Comparison of ENCODE assay signal across 19 cellular contexts in the genomic region with DNA sequence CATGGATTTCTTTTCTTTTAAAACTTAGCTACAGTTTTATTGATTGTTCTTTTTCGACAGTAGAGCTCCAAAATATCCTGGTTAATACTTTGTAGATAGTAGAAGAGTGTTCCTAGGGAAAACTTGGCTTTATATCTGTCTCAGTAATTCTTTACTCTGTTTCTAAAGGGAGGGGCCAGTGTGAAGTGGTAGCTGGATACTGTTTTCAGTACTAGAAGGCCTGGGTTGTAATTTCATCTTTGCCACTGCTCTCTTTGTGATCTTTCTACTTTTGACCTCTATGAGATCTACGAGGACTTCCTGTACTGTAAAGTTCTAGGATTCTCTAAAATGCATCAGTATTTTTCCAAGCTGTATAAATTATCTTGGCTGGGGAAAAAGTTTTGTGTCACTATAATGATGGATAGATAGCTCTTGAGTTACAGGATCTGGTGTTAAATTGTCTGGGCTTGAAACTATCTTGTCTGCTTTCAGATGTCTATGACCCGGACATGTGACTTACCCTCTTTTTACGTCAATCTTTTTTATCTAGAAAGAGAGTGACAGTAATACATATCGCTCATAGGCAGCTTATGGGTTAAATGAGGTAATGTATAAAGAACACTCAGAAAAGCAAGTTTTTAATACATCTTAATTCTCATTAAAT. TPM values are rescaled to one million over a fixed set of nuclear protein-coding genes. Genes with fewer than 3 reads are reported as not detected.
DNase-seq lines count a peak whose midpoint lies in the region; ATAC-seq and TF ChIP-seq lines count a peak whose summit lies in the region.
"Had no signal": no experiment of that assay in that cellular context is flagged by ENCODE, and none has a peak within 500 bp of the region (broad histone marks: within the 10 kb centered on the region; RNA-seq: fewer than 3 reads in every experiment).

No MANE protein-coding gene starts in this region.

- no peaks in the 10 kb centered on the region for H3K9me3 ChIP-seq in IMR-90 (ENCODE audit: control insufficient read depth, insufficient read depth, low read length)
- no peaks in the 10 kb centered on the region for H3K9me3 ChIP-seq in adipocyte (ENCODE audit: control insufficient read depth, low read length)
- no peaks in the 10 kb centered on the region for H3K9me3 ChIP-seq in skeletal muscle satellite cell (replicated peaks; ENCODE audit: low read length)
- no peaks in the 10 kb centered on the region for H3K9me3 ChIP-seq in PC-3 (ENCODE audit: low read length)
- H3K9me3 ChIP-seq: A549 had no signal

- H3K79me1 ChIP-seq in IMR-90 (ENCODE audit: low read depth in 1 of 2, low read length in 2 of 2) = peaks cover 16 to 36% of the 10 kb centered on the region in 2 experiments

- H3K36me3 ChIP-seq in IMR-90 (ENCODE audit: control insufficient read depth, insufficient read depth, low read length) (no peaks in the 10 kb centered on the region), adipocyte (ENCODE audit: control insufficient read depth, insufficient read depth, low read length, severe bottlenecking) (no peaks in the 10 kb centered on the region), skeletal muscle satellite cell (ENCODE audit: insufficient read depth, low read length) (peaks cover 7% of the 10 kb centered on the region), PC-3 (ENCODE audit: low read depth, low read length) (no peaks in the 10 kb centered on the region)

- no peak for DNase-seq in IMR-90
- no peak for DNase-seq in adipocyte (ENCODE audit: low read depth)
- DNase-seq in left kidney (ENCODE audit: low read depth, low spot score) = peak; percentile 22
- no peak for DNase-seq in PC-3
- no peak for DNase-seq in NCI-H748 (lab: John Stamatoyannopoulos, UW; ENCODE audit: unreplicated experiment)
- DNase-seq: GDM1, Karpas-422, NCI-H1694, NCI-H2081, NCI-H2171, NCI-H524 treated with DMSO at 0.1 percent for 48 hours, OCI-M1, SHP77 had no signal

- no peaks in the 10 kb centered on the region for H4K20me1 ChIP-seq in IMR-90 (ENCODE audit: insufficient read depth, low read length)
- no peaks in the 10 kb centered on the region for H4K20me1 ChIP-seq in PC-3 (ENCODE audit: low read length)

- no peaks in the 10 kb centered on the region for H3F3A ChIP-seq in PC-3 (ENCODE audit: low read length, unreplicated experiment)

- dilution Hi-C loops in IMR-90 (cut with HindIII; ENCODE audit: low sequenced_read_pairs, unreplicated experiment) = no loop called here

- no peak overlapping the region for H2BK120ac ChIP-seq in IMR-90 (ENCODE audit: low read depth, low read length)

- H3K56ac ChIP-seq in IMR-90 (ENCODE audit: extremely low read depth, insufficient read depth, low read length) = no peak overlapping the region

- TF ChIP-seq RAD21 in IMR-90 (IDR thresholded peaks at IDR 0.05; ENCODE audit: low read length) = no peak

- H2AK9ac ChIP-seq in IMR-90 (replicated peaks; ENCODE audit: low read depth, low read length, poor library complexity) = no peak overlapping the region

- BruUV-seq in IMR-90 (replicated peaks; lab: Mats Ljungman, UMichigan) = no TSS peak
- no TSS peak for BruUV-seq in PC-3 (replicated peaks; lab: Mats Ljungman, UMichigan)

- no peaks in the 10 kb centered on the region; the same call in 1 of the 2 replicates for H3K9me1 ChIP-seq in IMR-90 (ENCODE audit: insufficient read depth, low read length)

- H3K4me3 ChIP-seq in IMR-90 (ENCODE audit: insufficient read depth, low read depth, low read length) = no peak overlapping the region
- no peak overlapping the region for H3K4me3 ChIP-seq in adipocyte (ENCODE audit: low read length)
- no peak overlapping the region for H3K4me3 ChIP-seq in skeletal muscle satellite cell (ENCODE audit: low read length)
- no peak overlapping the region for H3K4me3 ChIP-seq in PC-3 (ENCODE audit: low read length)
- H3K4me3 ChIP-seq: A549 had no signal

- CTCF ChIA-PET in IMR-90 (lab: Yijun Ruan, JAX) = no interaction called here
- CTCF ChIA-PET in PC-3 (lab: Charles Lee) = no interaction called here

- peak overlapping the region; percentile 28; the same call in 1 of the 2 replicates for H4K5ac ChIP-seq in IMR-90 (ENCODE audit: low read depth, low read length)

- H3K4me1 ChIP-seq in IMR-90 (ENCODE audit: control insufficient read depth, insufficient read depth, low read length) = peaks cover 3% of the 10 kb centered on the region
- peaks cover 17% of the 10 kb centered on the region for H3K4me1 ChIP-seq in adipocyte (ENCODE audit: control insufficient read depth, insufficient read depth, low read length)
- H3K4me1 ChIP-seq in skeletal muscle satellite cell (ENCODE audit: control insufficient read depth, insufficient read depth, low read length) = peaks cover 17% of the 10 kb centered on the region
- no peaks in the 10 kb centered on the region for H3K4me1 ChIP-seq in PC-3 (ENCODE audit: insufficient read depth, low read length)
- H3K4me1 ChIP-seq: A549 had no signal

- intact Hi-C loops in IMR-90 (cut with micrococcal nuclease) (loop anchor here (10.0 kb wide), 1 partner anchor 157 kb away; no protein-coding TSS in a partner anchor), PC-3 (cut with micrococcal nuclease) (no loop called here)

- no peaks in the 10 kb centered on the region for H3K9me2 ChIP-seq in PC-3 (replicated peaks; ENCODE audit: low read length)

- TF ChIP-seq POLR2A in IMR-90 (IDR thresholded peaks at IDR 0.05; ENCODE audit: low read depth, low read length) = no peak

- H4K91ac ChIP-seq in IMR-90 (ENCODE audit: insufficient read depth, low read depth, low read length) = no peak overlapping the region

- ATAC-seq in IMR-90 (ENCODE audit: low read depth) (0 out of 2 replicates have a peak, but pooled peaks have one; percentile 27), PC-3 (no peak), HG03025 (IDR thresholded peaks at IDR 0.05; ENCODE audit: low FRiP score, unreplicated experiment) (no peak)
- ATAC-seq: A549, HCT116 had no signal

- H3K4ac ChIP-seq in IMR-90 (ENCODE audit: low read depth, low read length) = no peak overlapping the region

- H3K9ac ChIP-seq in IMR-90 (ENCODE audit: low read depth, low read length) (no peak overlapping the region), adipocyte (ENCODE audit: low read length) (peak overlapping the region; percentile 43), skeletal muscle satellite cell (ENCODE audit: low read depth, low read length) (no peak overlapping the region), PC-3 (ENCODE audit: low read length) (no peak overlapping the region)

- H2BK20ac ChIP-seq in IMR-90 (ENCODE audit: low read depth, low read length) = no peak overlapping the region

- H3K4me2 ChIP-seq in IMR-90 (ENCODE audit: low read depth, low read length) (peak overlapping the region; percentile 15; the same call in 1 of the 2 replicates), skeletal muscle satellite cell (ENCODE audit: low read length) (peak overlapping the region; percentile 4), PC-3 (ENCODE audit: low read length) (no peak overlapping the region)
- H3K4me2 ChIP-seq: A549 had no signal

- WGBS in IMR-90 (ENCODE audit: extremely low coverage in 2 of 2, insufficient read length in 1 of 2), 2 experiments = no CpG with 5 or more reads among the region's 5 CpGs

- in situ Hi-C loops in IMR-90 (cut with MboI; ENCODE audit: low sequenced_read_pairs) = no loop called here

- H3K27me3 ChIP-seq in IMR-90 (ENCODE audit: control insufficient read depth, insufficient read depth, low read length) (no peaks in the 10 kb centered on the region), adipocyte (replicated peaks; ENCODE audit: control insufficient read depth, insufficient read depth, low read length) (no peaks in the 10 kb centered on the region), skeletal muscle satellite cell (ENCODE audit: control insufficient read depth, insufficient read depth, low read length) (no peaks in the 10 kb centered on the region), PC-3 (ENCODE audit: low read length) (no peaks in the 10 kb centered on the region)

- peak overlapping the region; percentile 31; the same call in 1 of the 2 replicates for H3K18ac ChIP-seq in IMR-90 (ENCODE audit: low read depth, low read length)

- TF ChIP-seq CTCF in IMR-90 (conservative IDR thresholded peaks at IDR 0.05; ENCODE audit: low read depth, low read length) = no peak
- TF ChIP-seq CTCF in PC-3 (conservative IDR thresholded peaks at IDR 0.05; ENCODE audit: low read depth, low read length) = no peak

- peak overlapping the region; percentile 18 for H2BK5ac ChIP-seq in IMR-90 (ENCODE audit: low read depth, low read length, poor library complexity, severe bottlenecking)

- H4K8ac ChIP-seq in IMR-90 (ENCODE audit: low read depth in 2 of 2, low read length in 2 of 2) = 0 out of 4 replicates have a peak overlapping the region, but pooled peaks of 1 of the 2 experiments have one; percentile 33

- no peak overlapping the region for H2AFZ ChIP-seq in IMR-90 (replicated peaks; ENCODE audit: low read length, poor library complexity)
- H2AFZ ChIP-seq in PC-3 (ENCODE audit: low read length) = no peak overlapping the region

- H3K23ac ChIP-seq in IMR-90 (ENCODE audit: low read depth, low read length) = no peak overlapping the region

- H3K27ac ChIP-seq in IMR-90 (ENCODE audit: insufficient read depth, low read length) (no peak overlapping the region), PC-3 (ENCODE audit: low read length) (no peak overlapping the region)
- H3K27ac ChIP-seq: A549 had no signal

- H3K14ac ChIP-seq in IMR-90 (replicated peaks; ENCODE audit: low read depth, low read length) = no peak overlapping the region

- H2AK5ac ChIP-seq in IMR-90 (ENCODE audit: low read depth, low read length) = no peak overlapping the region

- no peaks in the 10 kb centered on the region for H3K79me2 ChIP-seq in PC-3 (ENCODE audit: low read length)

- POLR2A ChIA-PET in IMR-90 (lab: Charles Lee; ENCODE audit: unreplicated experiment) (no interaction called here), PC-3 (lab: Charles Lee; ENCODE audit: unreplicated experiment) (no interaction called here)

- H2BK15ac ChIP-seq in IMR-90 (ENCODE audit: low read depth, low read length) = peak overlapping the region; percentile 51; the same call in 1 of the 3 replicates

TF ChIP-seq in IMR-90, 13 proteins besides CTCF, POLR2A, EP300 and RAD21:
- no peak for TF ChIP-seq FOS (IDR thresholded peaks at IDR 0.05; ENCODE audit: low read depth, low read length)

RNA-seq across cellular contexts. Expression of a gene that starts 53.6 kb away (rescaled TPM):
- total RNA-seq in IMR-90 (2012; rRNA removed) (9.9 and 10.6 TPM in 2 replicates), PC-3 (2014; rRNA removed) (2.4 and 3.6 TPM in 2 replicates)
- 45.2 and 52.9 TPM in 2 replicates for polyA plus RNA-seq in IMR-90 (2012; rRNA removed)
- 21.4 and 25.6 TPM in 2 replicates for polyA plus RNA-seq in IMR-90 (2012; cell fraction: cytosol; rRNA removed)
- polyA plus RNA-seq in IMR-90 (2012; cell fraction: nucleus; rRNA removed; ENCODE audit: low replicate concordance) = 9.8 and 36.9 TPM in 2 replicates
- 7.9 and 9.9 TPM in 2 replicates for total RNA-seq in skeletal muscle satellite cell (2012; rRNA removed)
- total RNA-seq: B cell had no signal
- polyA plus RNA-seq: IgD-negative memory B cell had no signal
